ENCODE assay signal across 11 cellular contexts in genomic region chr3:32500225-32500624, GRCh38. TPM values are rescaled to one million over a fixed set of nuclear protein-coding genes. Genes with fewer than 3 reads are reported as not detected.
A peak's percentile ranks its signal among the peaks of the same experiment; 100 is the strongest.
DNase-seq lines count a peak whose midpoint lies in the region; ATAC-seq, FAIRE-seq and TF ChIP-seq lines count a peak whose summit lies in the region.
"Had no signal": no experiment of that assay in that cellular context is flagged by ENCODE, and none has a peak within 500 bp of the region (broad histone marks: within the 10 kb centered on the region; RNA-seq: fewer than 3 reads in every experiment).

No MANE protein-coding gene starts in this region.

- in situ Hi-C loops in GM12878 (cut with MboI), result loop anchor here (10.0 kb wide), 2 partner anchors 435 to 585 kb away; no protein-coding TSS in a partner anchor

- H3K36me3 Mint-ChIP-seq in CD8-positive, alpha-beta memory T cell, result peaks cover 4 to 25% (median 10%) of the 10 kb centered on the region in 3 donors
- peaks cover 6% of the 10 kb centered on the region for H3K36me3 Mint-ChIP-seq in IgD-negative memory B cell
- H3K36me3 Mint-ChIP-seq in natural killer cell, result no peaks in the 10 kb centered on the region

- CTCF ChIA-PET in CD8-positive, alpha-beta memory T cell (lab: Charles Lee), result interaction anchor here (1.5 kb wide), 1 partner anchor 32 kb away, joined by 6 read pairs; no protein-coding TSS in a partner anchor
- CTCF ChIA-PET in GM12878 (lab: Yijun Ruan, JAX), result interaction anchor here (1.1 to 4.7 kb wide), 4 partner anchors 10 to 109 kb away, joined by 4 to 41 read pairs (median 5); partner anchors contain the start of gene CMTM7

- H3K9me3 Mint-ChIP-seq in CD8-positive, alpha-beta memory T cell, result no peaks in the 10 kb centered on the region
- H3K9me3 Mint-ChIP-seq in IgD-negative memory B cell (no peaks in the 10 kb centered on the region), natural killer cell (no peaks in the 10 kb centered on the region)

- H3K9ac ChIP-seq in GM12878 (ENCODE audit: control insufficient read depth, insufficient read depth, low read length), result no peak overlapping the region

- peak overlapping the region in 5 of 8 donors; percentile 26 to 76 (median 63) for H3K27ac Mint-ChIP-seq in CD8-positive, alpha-beta memory T cell
- peak overlapping the region; percentile 35 to 82 (median 46) for H3K27ac Mint-ChIP-seq in IgD-negative memory B cell
- H3K27ac Mint-ChIP-seq in natural killer cell, result peak overlapping the region; percentile 36 to 84

- H3K4me2 ChIP-seq in GM12878 (ENCODE audit: control insufficient read depth, insufficient read depth), result peak overlapping the region; percentile 97; the same call in 1 of the 2 replicates

- H2AFZ ChIP-seq in GM12878 (ENCODE audit: control insufficient read depth, low read depth, low read length), result no peak overlapping the region

- SMC1A ChIA-PET in GM12878 (lab: Charles Lee; ENCODE audit: uncharacterized antibody, unreplicated experiment), result interaction anchor here (1.1 to 6.0 kb wide), 7 partner anchors 10 to 204 kb away, joined by 3 to 61 read pairs (median 5); no protein-coding TSS in a partner anchor

- intact Hi-C loops in GM12878 (cut with micrococcal nuclease; ENCODE audit: unreplicated experiment) (loop anchor here (5.0 kb wide), 1 partner anchor 78 kb away; no protein-coding TSS in a partner anchor), natural killer cell (cut with micrococcal nuclease) (no loop called here), right cardiac atrium (cut with DNase I) (loop anchor here in 1 of 4 donors (10.0 kb wide), 1 partner anchor 75 kb away; the partner anchor contains the start of gene DYNC1LI1)

- H4K20me1 ChIP-seq in GM12878 (ENCODE audit: control insufficient read depth, insufficient read depth), result no peaks in the 10 kb centered on the region

- no peak for TF ChIP-seq EP300 in GM12878 (IDR thresholded peaks at IDR 0.05; ENCODE audit: borderline replicate concordance in 1 of 2, control insufficient read depth in 1 of 2, low read depth in 2 of 2, low read length in 2 of 2)

- BruUV-seq in GM12878 (replicated peaks; lab: Mats Ljungman, UMichigan), result no TSS peak

- TF ChIP-seq RAD21 in GM12878 (IDR thresholded peaks at IDR 0.05; ENCODE audit: insufficient read depth, low read depth, low read length), result no peak

- H3K27me3 ChIP-seq in CD8-positive, alpha-beta memory T cell (ENCODE audit: insufficient read depth, low read length, poor library complexity, severe bottlenecking), result no peaks in the 10 kb centered on the region
- H3K27me3 ChIP-seq in GM12878 (replicated peaks in 1 of 2; ENCODE audit: control insufficient read depth in 2 of 2, insufficient read depth in 2 of 2, low read length in 1 of 2) (no peaks in the 10 kb centered on the region), right cardiac atrium (ENCODE audit: control insufficient read depth, insufficient read depth) (no peaks in the 10 kb centered on the region)

- H3K4me1 Mint-ChIP-seq in CD8-positive, alpha-beta memory T cell, result peaks cover 46 to 60% (median 60%) of the 10 kb centered on the region in 3 donors
- H3K4me1 Mint-ChIP-seq in IgD-negative memory B cell (peaks cover 40 to 60% (median 47%) of the 10 kb centered on the region in 3 donors), natural killer cell (peaks cover 42 to 45% of the 10 kb centered on the region in 2 donors)

- peaks cover 38% of the 10 kb centered on the region for H3K4me1 ChIP-seq in CD8-positive, alpha-beta memory T cell (ENCODE audit: insufficient read depth, low read length)
- H3K4me1 ChIP-seq in GM12878 (ENCODE audit: control insufficient read depth, insufficient read depth, low read length) (peaks cover 5% of the 10 kb centered on the region), right cardiac atrium (ENCODE audit: control insufficient read depth, insufficient read depth, low read length) (peaks cover 4% of the 10 kb centered on the region)

- H3K4me3 ChIP-seq in CD8-positive, alpha-beta memory T cell (ENCODE audit: low read length), result no peak overlapping the region
- H3K4me3 ChIP-seq in GM12878 (peak overlapping the region; percentile 88; the same call in 1 of the 2 replicates), right cardiac atrium (ENCODE audit: low read length) (no peak overlapping the region)

- no peaks in the 10 kb centered on the region for H3K36me3 ChIP-seq in CD8-positive, alpha-beta memory T cell (ENCODE audit: insufficient read depth, low read length)
- H3K36me3 ChIP-seq in GM12878 (ENCODE audit: control insufficient read depth in 2 of 2, insufficient read depth in 2 of 2, low read length in 1 of 2), result no peaks in the 10 kb centered on the region

- POLR2A ChIA-PET in CD8-positive, alpha-beta memory T cell (lab: Charles Lee), result interaction anchor here (1.0 kb wide), 1 partner anchor 56 kb away, joined by 3 read pairs; no protein-coding TSS in a partner anchor
- POLR2A ChIA-PET in GM12878 (lab: Charles Lee), result no interaction called here

- no peak for ATAC-seq in GM12878
- ATAC-seq in natural killer cell, result no peak
- no peak for ATAC-seq in right cardiac atrium
- ATAC-seq: esophagus mucosa had no signal

- peak overlapping the region; percentile 47 to 97 (median 86) for H3K4me3 Mint-ChIP-seq in CD8-positive, alpha-beta memory T cell
- H3K4me3 Mint-ChIP-seq in IgD-negative memory B cell, result peak overlapping the region; percentile 97 to 100 (median 98)
- peak overlapping the region; percentile 90 for H3K4me3 Mint-ChIP-seq in natural killer cell

- H3K9me3 ChIP-seq in CD8-positive, alpha-beta memory T cell (ENCODE audit: low read length), result no peaks in the 10 kb centered on the region
- H3K9me3 ChIP-seq in GM12878 (replicated peaks; ENCODE audit: control insufficient read depth, insufficient read depth, low read length) (no peaks in the 10 kb centered on the region), right cardiac atrium (ENCODE audit: control insufficient read depth, low read length) (no peaks in the 10 kb centered on the region)

- no peak for TF ChIP-seq CTCF in GM12878 (IDR thresholded peaks at IDR 0.05 in 2 of 3, conservative IDR thresholded peaks at IDR 0.05 in 1 of 3; ENCODE audit: control insufficient read depth in 2 of 3, extremely low read depth in 1 of 3, insufficient read depth in 1 of 3, low read depth in 3 of 3, low read length in 3 of 3)
- TF ChIP-seq CTCF in natural killer cell (IDR thresholded peaks at IDR 0.05), result no peak

- FAIRE-seq in GM12878 (lab: Jason Lieb, UNC), result no peak
- no peak for FAIRE-seq in frontal cortex (lab: Jason Lieb, UNC)
- FAIRE-seq: RCC 7860, TTC549 had no signal

- RAD21 ChIA-PET in GM12878 (lab: Charles Lee; ENCODE audit: unreplicated experiment), result interaction anchor here (0.7 to 3.3 kb wide), 4 partner anchors 31 to 185 kb away, joined by 4 to 27 read pairs (median 4); partner anchors contain the start of gene CNOT10

- H3K27me3 Mint-ChIP-seq in CD8-positive, alpha-beta memory T cell, result peaks cover 3 to 5% of the 10 kb centered on the region in 2 donors
- H3K27me3 Mint-ChIP-seq in IgD-negative memory B cell, result no peaks in the 10 kb centered on the region
- no peaks in the 10 kb centered on the region for H3K27me3 Mint-ChIP-seq in natural killer cell (ENCODE audit: low read depth in 2 of 2)

- 52% methylated on average over 2 of the region's 2 CpGs for WGBS in GM12878 (ENCODE audit: insufficient coverage, insufficient replicate concordance, low lambda C conversion rate, missing lambda C conversion rate)
- 61% methylated on average over 2 of the region's 2 CpGs for WGBS in right cardiac atrium

- DNase-seq in CD8-positive, alpha-beta memory T cell, result no peak
- no peak for DNase-seq in GM12878 (ENCODE audit: low read depth, low spot score)
- no peak for DNase-seq in natural killer cell
- DNase-seq in NOMO-1 (lab: John Stamatoyannopoulos, UW; ENCODE audit: unreplicated experiment in 2 of 2), result no peak
- DNase-seq in right cardiac atrium, result no peak
- no peak for DNase-seq in frontal cortex (ENCODE audit: low spot score in 2 of 2)
- DNase-seq in OCI-M2 (lab: John Stamatoyannopoulos, UW; ENCODE audit: unreplicated experiment), result no peak

- H3K79me2 ChIP-seq in GM12878 (ENCODE audit: control insufficient read depth, insufficient read depth, low read length), result peaks cover 18% of the 10 kb centered on the region

- TF ChIP-seq POLR2A in GM12878 (IDR thresholded peaks at IDR 0.05; ENCODE audit: low read depth, low read length), result no peak

- no peak overlapping the region for H3K27ac ChIP-seq in CD8-positive, alpha-beta memory T cell (ENCODE audit: low read depth, low read length)
- H3K27ac ChIP-seq in GM12878 (ENCODE audit: control insufficient read depth, insufficient read depth) (no peak overlapping the region), right cardiac atrium (ENCODE audit: low read length) (no peak overlapping the region)

RNA-seq across cellular contexts. Expression of gene CMTM6, which starts 2.4 kb away (rescaled TPM):
- total RNA-seq in CD8-positive, alpha-beta memory T cell, result 10 to 100 TPM; 91.8 to 96.2 TPM
- polyA plus RNA-seq in CD8-positive, alpha-beta memory T cell, result 58.1 TPM
- polyA plus RNA-seq in IgD-negative memory B cell (125 TPM), GM12878 (2011; rRNA removed) (92.6 and 138 TPM in 2 replicates), GM12878 (2014; fragmentation: Illumina TruSeq; extraction: Trizol) (61.0 and 74.5 TPM in 2 replicates), GM12878 (2014; fragmentation: Nextera tagmentation; extraction: Ambion mirVana) (10 to 100 TPM; 27.1 to 39.0 TPM), GM12878 (2014; rRNA removed) (43.9 and 52.4 TPM in 2 replicates), GM12878 (2016; fragmentation: Nextera tagmentation; extraction: Ambion mirVana) (10 to 100 TPM; 92.3 to 97.3 TPM), right cardiac atrium (10.6 TPM)
- 60.8 and 68.6 TPM in 2 replicates for total RNA-seq in GM12878 (2013; cell fraction: nucleolus; rRNA removed)
- total RNA-seq in GM12878 (2014; rRNA removed) (61.8 and 75.1 TPM in 2 replicates), GM12878 (2014; rRNA removed; fragmentation: Illumina TruSeq; extraction: Trizol) (73.5 and 74.7 TPM in 2 replicates), GM12878 (2021) (51.2 and 54.4 TPM in 2 replicates), natural killer cell (10 to 100 TPM; 57.4 to 63.6 (median 59.5) TPM), right cardiac atrium (10 to 100 TPM; 13.2 to 21.6 (median 15.1) TPM), frontal cortex (24.9 TPM)
- 12.6 TPM for polyA plus RNA-seq in GM12878 (2011; ENCODE audit: low read depth)
- 32.5 and 34.3 TPM in 2 replicates for polyA plus RNA-seq in GM12878 (2011; cell fraction: cytosol; rRNA removed)
- polyA plus RNA-seq in GM12878 (2011; cell fraction: nucleus; rRNA removed), result 15.2 and 17.9 TPM in 2 replicates
- 19.5 and 21.1 TPM in 2 replicates for polyA plus RNA-seq in GM12878 (2012)
- 36.8 and 51.9 TPM in 2 replicates for polyA minus RNA-seq in GM12878 (2011; rRNA and poly(A)+ RNA removed)
- 16.0 and 22.4 TPM in 2 replicates for polyA minus RNA-seq in GM12878 (2011; cell fraction: cytosol; rRNA and poly(A)+ RNA removed)
- 7.6 and 12.7 TPM in 2 replicates for polyA minus RNA-seq in GM12878 (2011; cell fraction: nucleus; rRNA and poly(A)+ RNA removed)
